In genomic region chr3:33089515-33089914, GRCh38 we compare ENCODE assay signal across 10 cellular contexts. TPM values are rescaled to one million over a fixed set of nuclear protein-coding genes. Genes with fewer than 3 reads are reported as not detected.
DNase-seq lines count a peak whose midpoint lies in the region; ATAC-seq lines count a peak whose summit lies in the region.
"Had no signal": no experiment of that assay in that cellular context is flagged by ENCODE, and none has a peak within 500 bp of the region (broad histone marks: within the 10 kb centered on the region; RNA-seq: fewer than 3 reads in every experiment).

No MANE protein-coding gene starts in this region.

- H3K4me3 Mint-ChIP-seq in activated naive CD4-positive, alpha-beta T cell treated with anti-CD3 and anti-CD28 coated beads for 36 hours, result no peak overlapping the region
- H3K4me3 Mint-ChIP-seq in stimulated activated naive CD8-positive, alpha-beta T cell treated with anti-CD3 and anti-CD28 coated beads, Interleukin-15, amount 100 ng/mL, for 72 hours, result peak overlapping the region; percentile 53 to 59
- H3K4me3 Mint-ChIP-seq: H9 had no signal

- CTCF ChIA-PET in activated naive CD4-positive, alpha-beta T cell treated with anti-CD3 and anti-CD28 coated beads for 36 hours (lab: Charles Lee), result interaction anchor here (1.6 to 2.7 kb wide), 2 partner anchors 15 to 284 kb away, joined by 5 to 17 read pairs; no protein-coding TSS in a partner anchor

- H3K27ac Mint-ChIP-seq in activated naive CD4-positive, alpha-beta T cell treated with anti-CD3 and anti-CD28 coated beads for 36 hours, result no peak overlapping the region
- H3K27ac Mint-ChIP-seq in stimulated activated naive CD8-positive, alpha-beta T cell treated with anti-CD3 and anti-CD28 coated beads, Interleukin-15, amount 100 ng/mL, for 72 hours, result peak overlapping the region in 1 of 2 donors; percentile 9
- H3K27ac Mint-ChIP-seq: H9 had no signal

- H3K36me3 Mint-ChIP-seq in activated naive CD4-positive, alpha-beta T cell treated with anti-CD3 and anti-CD28 coated beads for 36 hours (ENCODE audit: low read depth), result peaks cover 31% of the 10 kb centered on the region

- ATAC-seq in HG02885 (IDR thresholded peaks at IDR 0.05; ENCODE audit: poor library complexity, unreplicated experiment), result peak; percentile 95
- peak; percentile 83 for ATAC-seq in stimulated activated naive CD8-positive, alpha-beta T cell treated with anti-CD3 and anti-CD28 coated beads, Interleukin-15, amount 100 ng/mL, for 72 hours

- no peaks in the 10 kb centered on the region for H3K27me3 Mint-ChIP-seq in activated naive CD4-positive, alpha-beta T cell treated with anti-CD3 and anti-CD28 coated beads for 36 hours (ENCODE audit: low read depth)
- H3K27me3 Mint-ChIP-seq in stimulated activated naive CD8-positive, alpha-beta T cell treated with anti-CD3 and anti-CD28 coated beads, Interleukin-15, amount 100 ng/mL, for 72 hours, result no peaks in the 10 kb centered on the region

- H3K9me3 Mint-ChIP-seq in activated naive CD4-positive, alpha-beta T cell treated with anti-CD3 and anti-CD28 coated beads for 36 hours, result no peaks in the 10 kb centered on the region
- no peaks in the 10 kb centered on the region for H3K9me3 Mint-ChIP-seq in stimulated activated naive CD8-positive, alpha-beta T cell treated with anti-CD3 and anti-CD28 coated beads, Interleukin-15, amount 100 ng/mL, for 72 hours
- H3K9me3 Mint-ChIP-seq: H9 had no signal

- peaks cover 68% of the 10 kb centered on the region for H3K4me1 Mint-ChIP-seq in activated naive CD4-positive, alpha-beta T cell treated with anti-CD3 and anti-CD28 coated beads for 36 hours (ENCODE audit: low read depth)
- peaks cover 90% of the 10 kb centered on the region for H3K4me1 Mint-ChIP-seq in stimulated activated naive CD8-positive, alpha-beta T cell treated with anti-CD3 and anti-CD28 coated beads, Interleukin-15, amount 100 ng/mL, for 72 hours
- H3K4me1 Mint-ChIP-seq: H9 had no signal

- intact Hi-C loops in activated naive CD4-positive, alpha-beta T cell treated with anti-CD3 and anti-CD28 coated beads for 36 hours (cut with micrococcal nuclease), result no loop called here

- DNase-seq in activated naive CD4-positive, alpha-beta T cell treated with anti-CD3 and anti-CD28 coated beads for 36 hours, result peak; percentile 28
- DNase-seq in activated naive CD4-positive, alpha-beta T cell treated with Interleukin-2 at 50 U/mL for 16 hours, result no peak
- peak; percentile 50 for DNase-seq in NAMALWA (ENCODE audit: low spot score)
- DNase-seq in stimulated activated naive CD8-positive, alpha-beta T cell treated with anti-CD3 and anti-CD28 coated beads, Interleukin-15, amount 100 ng/mL, for 72 hours, result peak in 1 of 2 donors; percentile 26
- no peak for DNase-seq in GF-D8 (lab: John Stamatoyannopoulos, UW)
- DNase-seq in NCI-H1417 treated with DMSO at 0.1 percent for 48 hours (lab: John Stamatoyannopoulos, UW), result no peak
- no peak for DNase-seq in NCI-H1092 (lab: John Stamatoyannopoulos, UW)
- DNase-seq: H9, occipital lobe had no signal

RNA-seq across cellular contexts. Expression of gene GLB1, which starts 7.4 kb away (rescaled TPM):
- 10 to 100 TPM; 32.0 to 36.3 TPM for total RNA-seq in activated naive CD4-positive, alpha-beta T cell treated with anti-CD3 and anti-CD28 coated beads for 36 hours

RNA-seq across cellular contexts. Expression of gene TMPPE, which starts 7.4 kb away (rescaled TPM):
- 1 to 10 TPM; 3.2 to 3.3 TPM for total RNA-seq in activated naive CD4-positive, alpha-beta T cell treated with anti-CD3 and anti-CD28 coated beads for 36 hours

RNA-seq across cellular contexts. Expression of gene CRTAP, which starts 24.3 kb away (rescaled TPM):
- 10 to 100 TPM; 48.1 to 51.1 TPM for total RNA-seq in activated naive CD4-positive, alpha-beta T cell treated with anti-CD3 and anti-CD28 coated beads for 36 hours

Comparison
In these comparisons a context has a peak if more than half of its experiments do, and no peak if none do; other contexts are left out.
1. DNase-seq: peak in activated naive CD4-positive, alpha-beta T cell treated with anti-CD3 and anti-CD28 coated beads for 36 hours (single experiment) and NAMALWA (single experiment); none in activated naive CD4-positive, alpha-beta T cell treated with Interleukin-2 at 50 U/mL for 16 hours (single experiment), GF-D8 (single experiment), NCI-H1417 treated with DMSO at 0.1 percent for 48 hours (single experiment) and NCI-H1092 (single experiment).